Comparison of ENCODE assay signal across 8 cellular contexts in genomic region chr1:90579212-90579802, GRCh38.
A peak's percentile ranks its signal among the peaks of the same experiment; 100 is the strongest.
DNase-seq lines count a peak whose midpoint lies in the region; ATAC-seq, FAIRE-seq and TF ChIP-seq lines count a peak whose summit lies in the region.

No MANE protein-coding gene starts in this region.

- ATAC-seq in HG03103 (IDR thresholded peaks at IDR 0.05; ENCODE audit: low read depth, unreplicated experiment) (peak; percentile 87), upper lobe of left lung (ENCODE audit: low FRiP score in 2 of 2) (peak in 1 of 2 donors; percentile 53), GM21619 (IDR thresholded peaks at IDR 0.05; ENCODE audit: unreplicated experiment) (no peak)

- peak; percentile 85 for FAIRE-seq in kidney (lab: Jason Lieb, UNC)

- H3K4me1 ChIP-seq in kidney (ENCODE audit: control insufficient read depth in 1 of 2, insufficient read depth in 1 of 2, low read depth in 1 of 2, low read length in 2 of 2) (no peaks in the 10 kb centered on the region), upper lobe of left lung (no peaks in the 10 kb centered on the region)

- H3K27ac ChIP-seq in kidney (ENCODE audit: low read depth in 2 of 2, low read length in 2 of 2) (no peak overlapping the region), upper lobe of left lung (no peak overlapping the region)

- no peaks in the 10 kb centered on the region for H3K27me3 ChIP-seq in upper lobe of left lung

- no peak overlapping the region for H3K9ac ChIP-seq in kidney (ENCODE audit: low read length in 2 of 2)

- TF ChIP-seq POLR2A in upper lobe of left lung (IDR thresholded peaks at IDR 0.05), result no peak

- 44 to 52% methylated on average over 3 of the region's 3 CpGs for WGBS in upper lobe of left lung, 2 donors

- no peaks in the 10 kb centered on the region for H3K36me3 ChIP-seq in kidney (ENCODE audit: control insufficient read depth in 1 of 2, insufficient read depth in 2 of 2, low read length in 2 of 2)
- H3K36me3 ChIP-seq in upper lobe of left lung, result no peaks in the 10 kb centered on the region

- no peak for TF ChIP-seq EP300 in upper lobe of left lung (IDR thresholded peaks at IDR 0.05)

- no peak overlapping the region for H3K4me3 ChIP-seq in astrocyte of the cerebellum (ENCODE audit: low read depth, low read length)
- H3K4me3 ChIP-seq in kidney (ENCODE audit: low read length in 2 of 2), result no peak overlapping the region
- no peak overlapping the region for H3K4me3 ChIP-seq in upper lobe of left lung

- intact Hi-C loops in kidney (cut with DNase I), result no loop called here

- TF ChIP-seq CTCF in GM12874 (IDR thresholded peaks at IDR 0.05; ENCODE audit: insufficient read depth, low read depth, low read length) (peak; percentile 45; the same call in 1 of the 2 replicates), astrocyte of the cerebellum (IDR thresholded peaks at IDR 0.05; ENCODE audit: low read depth, low read length, missing control alignments) (peak; percentile 56), kidney (IDR thresholded peaks at IDR 0.05; ENCODE audit: borderline replicate concordance, extremely low read depth, insufficient read depth) (peak; percentile 43), upper lobe of left lung (IDR thresholded peaks at IDR 0.05) (peak; percentile 21 to 50 (median 41))

- DNase-seq in ACHN (peak; percentile 44), NCI-H2196 (lab: John Stamatoyannopoulos, UW; ENCODE audit: unreplicated experiment) (peak; percentile 49), astrocyte of the cerebellum (ENCODE audit: low read depth) (peak; percentile 15), kidney (no peak), upper lobe of left lung (no peak)

- no peaks in the 10 kb centered on the region for H3K9me3 ChIP-seq in kidney (ENCODE audit: control insufficient read depth in 1 of 2, low read length in 2 of 2)
- H3K9me3 ChIP-seq in upper lobe of left lung, result no peaks in the 10 kb centered on the region

- in situ Hi-C loops in ACHN (cut with HindIII; ENCODE audit: low pct_ligation_motif_present, low pct_unique_long_range_greater_than_20kb, low sequenced_read_pairs), result no loop called here
- in situ Hi-C loops in astrocyte of the cerebellum (cut with HindIII; ENCODE audit: low sequenced_read_pairs), result no loop called here

Comparison
In these comparisons a context has a peak if more than half of its experiments do, and no peak if none do; other contexts are left out.
1. DNase-seq: peak in ACHN (single experiment), NCI-H2196 (single experiment) and astrocyte of the cerebellum (single experiment); none in kidney (single experiment) and upper lobe of left lung (0 of 2).
2. Peak in every context shown above with its lines, with median percentiles within 50 percentile points of each other: CTCF ChIP-seq.